Comparison of ENCODE assay signal across 10 cellular contexts in the genomic region with DNA sequence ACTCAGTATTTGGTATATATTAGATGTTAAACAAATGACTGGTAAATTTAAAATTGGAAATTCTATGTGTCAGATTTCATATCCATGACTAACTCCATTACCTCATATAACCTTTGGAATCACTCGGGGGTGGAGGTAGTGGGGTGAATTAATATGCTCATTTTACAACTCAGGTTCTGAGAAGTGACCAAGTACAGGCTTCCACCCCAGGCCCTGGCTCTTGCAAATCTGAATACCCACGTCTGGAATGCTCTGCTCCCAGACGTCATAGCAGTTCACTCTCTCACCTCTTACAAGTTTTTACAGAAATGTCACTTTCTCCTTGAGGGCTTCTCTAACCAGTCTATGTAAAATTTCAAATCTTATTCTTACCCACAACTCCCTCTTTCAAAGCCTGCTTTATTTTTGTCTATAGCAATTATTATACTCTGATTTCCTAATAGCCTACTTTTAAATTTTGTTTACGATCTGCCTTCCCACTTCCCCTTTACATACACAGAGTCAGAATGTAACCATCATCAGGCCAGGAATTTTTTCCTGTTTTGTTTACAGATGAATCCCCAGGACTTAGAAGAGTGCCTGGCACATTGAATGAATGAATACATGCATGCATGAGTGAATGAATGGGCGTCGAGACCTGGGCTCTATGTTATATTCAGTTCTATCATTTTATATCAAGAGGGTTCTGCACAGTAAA.
A peak's percentile ranks its signal among the peaks of the same experiment; 100 is the strongest.
DNase-seq lines count a peak whose midpoint lies in the region; ATAC-seq lines count a peak whose summit lies in the region.
"Had no signal": no experiment of that assay in that cellular context is flagged by ENCODE, and none has a peak within 500 bp of the region (broad histone marks: within the 10 kb centered on the region; RNA-seq: fewer than 3 reads in every experiment).

No MANE protein-coding gene starts in this region.

- DNase-seq in AG08395 (ENCODE audit: low spot score) (peak; percentile 77), HPDE6-E6E7 (ENCODE audit: extremely low spot score) (peak; percentile 86), amniotic stem cell (lab: John Stamatoyannopoulos, UW) (peak; percentile 75), islet precursor cell (peak; percentile 86), NCI-H2107 (lab: John Stamatoyannopoulos, UW) (no peak)
- DNase-seq: CD4-positive, alpha-beta T cell; NCI-H1092 had no signal

- no peak for ATAC-seq in HG03196 (IDR thresholded peaks at IDR 0.05; ENCODE audit: unreplicated experiment)
- ATAC-seq in HG03469 (IDR thresholded peaks at IDR 0.05; ENCODE audit: unreplicated experiment) = no peak
- no peak for ATAC-seq in GM18520 (IDR thresholded peaks at IDR 0.05; ENCODE audit: unreplicated experiment)
